29 cellular contexts compared by ENCODE assay signal in the genomic region with DNA sequence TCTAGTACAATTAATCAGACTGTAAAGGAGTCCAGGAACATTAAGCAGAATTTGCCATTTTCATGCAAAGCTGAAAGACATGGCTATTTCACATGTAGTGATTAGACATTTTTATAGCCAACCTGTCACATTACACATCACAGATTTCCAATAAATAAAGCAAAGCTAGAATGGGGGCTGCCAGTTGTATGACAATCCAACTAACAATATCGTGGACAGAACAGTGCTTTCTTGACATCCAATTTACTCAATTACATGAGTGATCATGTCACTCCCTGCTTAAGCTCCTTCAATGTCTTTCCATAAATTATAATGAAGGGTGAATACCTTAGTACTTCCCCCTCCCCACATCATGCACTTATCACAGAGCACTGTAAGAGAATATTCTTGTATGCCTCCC.
A peak's percentile ranks its signal among the peaks of the same experiment; 100 is the strongest.
DNase-seq lines count a peak whose midpoint lies in the region; ATAC-seq and TF ChIP-seq lines count a peak whose summit lies in the region.
"Had no signal": no experiment of that assay in that cellular context is flagged by ENCODE, and none has a peak within 500 bp of the region (broad histone marks: within the 10 kb centered on the region; RNA-seq: fewer than 3 reads in every experiment).

No MANE protein-coding gene starts in this region.

- TF ChIP-seq RAD21 in neural cell (conservative IDR thresholded peaks at IDR 0.05): no peak

- peak; percentile 87 for TF ChIP-seq EP300 in neural cell (conservative IDR thresholded peaks at IDR 0.05; ENCODE audit: poor library complexity, severe bottlenecking)

- H2AFZ ChIP-seq in neural cell (ENCODE audit: low read depth, low read length): no peak overlapping the region

- H3K27me3 ChIP-seq in neural cell (ENCODE audit: insufficient read depth, low read depth, low read length): no peaks in the 10 kb centered on the region
- H3K27me3 ChIP-seq: BE2C; BLaER1; BLaER1 treated with 17β-estradiol and CSF1 and Interleukin-3, amounts not matched to agents 10 nM and 100 nM had no signal

- no peak for ATAC-seq in Right ventricle myocardium inferior
- ATAC-seq: A549; CD8-positive, alpha-beta T cell had no signal

- peak overlapping the region; percentile 27 for H3K4me3 ChIP-seq in neural cell (ENCODE audit: low read length)
- H3K4me3 ChIP-seq: A549; BLaER1; BLaER1 treated with 17β-estradiol and CSF1 and Interleukin-3, amounts not matched to agents 10 nM and 100 nM had no signal

- H3K36me3 ChIP-seq in neural cell (ENCODE audit: insufficient read depth, low read length): no peaks in the 10 kb centered on the region
- H3K36me3 ChIP-seq: BE2C; BLaER1; BLaER1 treated with 17β-estradiol and CSF1 and Interleukin-3, amounts not matched to agents 10 nM and 100 nM had no signal

- peak overlapping the region; percentile 44 for H3K27ac ChIP-seq in neural cell (ENCODE audit: low read length)
- H3K27ac ChIP-seq: 22Rv1; A549; BLaER1; BLaER1 treated with 17β-estradiol and CSF1 and Interleukin-3, amounts not matched to agents 10 nM and 100 nM; C4-2B had no signal

- TF ChIP-seq CTCF in neural cell (IDR thresholded peaks at IDR 0.05; ENCODE audit: poor library complexity, severe bottlenecking): no peak

- peaks cover 16% of the 10 kb centered on the region for H3K79me2 ChIP-seq in neural cell (replicated peaks; ENCODE audit: insufficient read depth, low read length)

- H3K9ac ChIP-seq in neural cell (ENCODE audit: low read length): no peak overlapping the region
- H3K9ac ChIP-seq: BLaER1; BLaER1 treated with 17β-estradiol and CSF1 and Interleukin-3, amounts not matched to agents 10 nM and 100 nM had no signal

- H3K9me2 ChIP-seq in neural cell (ENCODE audit: insufficient read depth, low read length): no peaks in the 10 kb centered on the region

- H3K4me2 ChIP-seq in neural cell (ENCODE audit: low read length): no peak overlapping the region
- H3K4me2 ChIP-seq: A549; BLaER1; BLaER1 treated with 17β-estradiol and CSF1 and Interleukin-3, amounts not matched to agents 10 nM and 100 nM had no signal

- no peaks in the 10 kb centered on the region for H4K20me1 ChIP-seq in neural cell (ENCODE audit: insufficient read depth)
- H4K20me1 ChIP-seq: BLaER1; BLaER1 treated with 17β-estradiol and CSF1 and Interleukin-3, amounts not matched to agents 10 nM and 100 nM had no signal

- DNase-seq in cardiac septum (ENCODE audit: low spot score): peak; percentile 6
- DNase-seq in Right ventricle myocardium inferior (ENCODE audit: missing footprints): no peak
- no peak for DNase-seq in NCI-H187 treated with DMSO at 0.1 percent for 48 hours (lab: John Stamatoyannopoulos, UW)
- DNase-seq: 8988T; ACHN; AML-193; BE2C; C1 segment of cervical spinal cord; Caco-2; Calu3; CD4-positive, alpha-beta memory T cell; CD4-positive, alpha-beta T cell; CD4-positive, CD25-positive, alpha-beta regulatory T cell; CD8-positive, alpha-beta memory T cell; CD8-positive, alpha-beta T cell; COR-L47; DMS 273 treated with DMSO at 0.1 percent for 48 hours; DMS153; DMS53; DMS79; DMS79 treated with DMSO at 0.1 percent for 48 hours; DND-41; EL had no signal

- intact Hi-C loops in cardiac septum (cut with DNase I): no loop called here
- intact Hi-C loops in Right ventricle myocardium inferior (cut with DNase I): no loop called here

- no peaks in the 10 kb centered on the region for H3K9me3 ChIP-seq in neural cell (ENCODE audit: low read length)
- H3K9me3 ChIP-seq: A549; BE2C; BLaER1; BLaER1 treated with 17β-estradiol and CSF1 and Interleukin-3, amounts not matched to agents 10 nM and 100 nM; Caco-2 had no signal

- peaks cover 3% of the 10 kb centered on the region for H3F3A ChIP-seq in neural cell (ENCODE audit: insufficient read depth, low read length, poor library complexity, severe bottlenecking)

TF ChIP-seq in neural cell, 6 proteins besides CTCF, POLR2A, EP300 and RAD21:
- no peak for TF ChIP-seq MXI1 (conservative IDR thresholded peaks at IDR 0.05; ENCODE audit: poor library complexity, severe bottlenecking)
- peak; percentile 69 for TF ChIP-seq POLR2AphosphoS5 (IDR thresholded peaks at IDR 0.05)
- TF ChIP-seq, protein P1, sequence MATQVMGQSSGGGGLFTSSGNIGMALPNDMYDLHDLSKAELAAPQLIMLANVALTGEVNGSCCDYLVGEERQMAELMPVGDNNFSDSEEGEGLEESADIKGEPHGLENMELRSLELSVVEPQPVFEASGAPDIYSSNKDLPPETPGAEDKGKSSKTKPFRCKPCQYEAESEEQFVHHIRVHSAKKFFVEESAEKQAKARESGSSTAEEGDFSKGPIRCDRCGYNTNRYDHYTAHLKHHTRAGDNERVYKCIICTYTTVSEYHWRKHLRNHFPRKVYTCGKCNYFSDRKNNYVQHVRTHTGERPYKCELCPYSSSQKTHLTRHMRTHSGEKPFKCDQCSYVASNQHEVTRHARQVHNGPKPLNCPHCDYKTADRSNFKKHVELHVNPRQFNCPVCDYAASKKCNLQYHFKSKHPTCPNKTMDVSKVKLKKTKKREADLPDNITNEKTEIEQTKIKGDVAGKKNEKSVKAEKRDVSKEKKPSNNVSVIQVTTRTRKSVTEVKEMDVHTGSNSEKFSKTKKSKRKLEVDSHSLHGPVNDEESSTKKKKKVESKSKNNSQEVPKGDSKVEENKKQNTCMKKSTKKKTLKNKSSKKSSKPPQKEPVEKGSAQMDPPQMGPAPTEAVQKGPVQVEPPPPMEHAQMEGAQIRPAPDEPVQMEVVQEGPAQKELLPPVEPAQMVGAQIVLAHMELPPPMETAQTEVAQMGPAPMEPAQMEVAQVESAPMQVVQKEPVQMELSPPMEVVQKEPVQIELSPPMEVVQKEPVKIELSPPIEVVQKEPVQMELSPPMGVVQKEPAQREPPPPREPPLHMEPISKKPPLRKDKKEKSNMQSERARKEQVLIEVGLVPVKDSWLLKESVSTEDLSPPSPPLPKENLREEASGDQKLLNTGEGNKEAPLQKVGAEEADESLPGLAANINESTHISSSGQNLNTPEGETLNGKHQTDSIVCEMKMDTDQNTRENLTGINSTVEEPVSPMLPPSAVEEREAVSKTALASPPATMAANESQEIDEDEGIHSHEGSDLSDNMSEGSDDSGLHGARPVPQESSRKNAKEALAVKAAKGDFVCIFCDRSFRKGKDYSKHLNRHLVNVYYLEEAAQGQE (IDR thresholded peaks at IDR 0.05; ENCODE audit: borderline replicate concordance): no peak
- no peak for TF ChIP-seq SMC3 (conservative IDR thresholded peaks at IDR 0.05; ENCODE audit: poor library complexity)
- TF ChIP-seq EZH2 (IDR thresholded peaks at IDR 0.05; ENCODE audit: borderline replicate concordance, insufficient read depth, low read length, poor library complexity, severe bottlenecking): no peak
- TF ChIP-seq TAF1 (IDR thresholded peaks at IDR 0.05; ENCODE audit: low read depth): no peak
